In genomic region chr1:39275836-39276507, GRCh38 we compare ENCODE assay signal across 24 cellular contexts.
DNase-seq lines count a peak whose midpoint lies in the region; ATAC-seq, FAIRE-seq and TF ChIP-seq lines count a peak whose summit lies in the region.
"Had no signal": no experiment of that assay in that cellular context is flagged by ENCODE, and none has a peak within 500 bp of the region (broad histone marks: within the 10 kb centered on the region; RNA-seq: fewer than 3 reads in every experiment).

No MANE protein-coding gene starts in this region.

- H3K9ac ChIP-seq in mammary epithelial cell (ENCODE audit: insufficient read depth, low read length): no peak overlapping the region
- peak overlapping the region; percentile 51 for H3K9ac ChIP-seq in keratinocyte (ENCODE audit: control insufficient read depth, extremely low read depth, insufficient read depth, low read length)

- H3K27me3 ChIP-seq in Caco-2 (replicated peaks; ENCODE audit: control insufficient read depth, insufficient read depth, low read length): no peaks in the 10 kb centered on the region
- no peaks in the 10 kb centered on the region for H3K27me3 ChIP-seq in mammary epithelial cell (ENCODE audit: insufficient read depth, low read length)
- no peaks in the 10 kb centered on the region for H3K27me3 ChIP-seq in keratinocyte (ENCODE audit: control insufficient read depth, extremely low read depth, insufficient read depth, low read length)
- H3K27me3 ChIP-seq: ascending aorta, SJCRH30 had no signal

- BruUV-seq in Caco-2 (replicated peaks; lab: Mats Ljungman, UMichigan) (TSS peak; percentile 75), mammary epithelial cell (replicated peaks; lab: Mats Ljungman, UMichigan) (no TSS peak)

- peak overlapping the region; percentile 58 for H3K27ac Mint-ChIP-seq in Caco-2 (ENCODE audit: unreplicated experiment)
- H3K27ac Mint-ChIP-seq: nephron had no signal

- H3K27me3 Mint-ChIP-seq in Caco-2 (ENCODE audit: insufficient read depth, unreplicated experiment): no peaks in the 10 kb centered on the region

- intact Hi-C loops in Caco-2 (cut with micrococcal nuclease; ENCODE audit: unreplicated experiment) (no loop called here), mammary epithelial cell (cut with micrococcal nuclease) (loop anchor here (10.0 kb wide), 1 partner anchor 429 kb away; no protein-coding TSS in a partner anchor)

- dilution Hi-C loops in mammary epithelial cell (cut with HindIII; ENCODE audit: low sequenced_read_pairs): loop anchor here (5.0 kb wide), 1 partner anchor 51 kb away; no protein-coding TSS in a partner anchor
- dilution Hi-C loops in keratinocyte (cut with MboI; ENCODE audit: extremely low pct_ligation_motif_present, low sequenced_read_pairs): no loop called here

- H3K4me2 ChIP-seq in mammary epithelial cell (ENCODE audit: insufficient read depth, low read depth, low read length): peak overlapping the region; percentile 43
- H3K4me2 ChIP-seq in keratinocyte (ENCODE audit: control insufficient read depth, extremely low read depth, insufficient read depth, low read depth, low read length): peak overlapping the region; percentile 95

- CTCF ChIA-PET in Caco-2 (lab: Charles Lee): interaction anchor here (0.7 kb wide), 1 partner anchor 61 kb away, joined by 4 read pairs; no protein-coding TSS in a partner anchor
- CTCF ChIA-PET in mammary epithelial cell (lab: Charles Lee; ENCODE audit: low non-redundant PET): no interaction called here

- in situ Hi-C loops in mammary epithelial cell (cut with MboI; ENCODE audit: low sequenced_read_pairs in 2 of 2): no loop called here

- POLR2A ChIA-PET in Caco-2 (lab: Charles Lee): no interaction called here

- no peaks in the 10 kb centered on the region for H3K9me1 ChIP-seq in keratinocyte (ENCODE audit: control insufficient read depth, extremely low read depth, insufficient read depth, low read length)

- TF ChIP-seq CTCF in Caco-2 (IDR thresholded peaks at IDR 0.05; ENCODE audit: insufficient read depth in 1 of 2, low read depth in 1 of 2, low read length in 1 of 2, severe bottlenecking in 1 of 2, unreplicated experiment in 1 of 2): no peak
- TF ChIP-seq CTCF in mammary epithelial cell (conservative IDR thresholded peaks at IDR 0.05 in 1 of 2, IDR thresholded peaks at IDR 0.05 in 1 of 2; ENCODE audit: extremely low read depth in 1 of 2, insufficient read depth in 1 of 2, low read depth in 1 of 2, low read length in 2 of 2): no peak
- TF ChIP-seq CTCF in keratinocyte (optimal IDR thresholded peaks at IDR 0.05 in 1 of 3, IDR thresholded peaks at IDR 0.05 in 1 of 3, conservative IDR thresholded peaks at IDR 0.05 in 1 of 3; ENCODE audit: extremely low read depth in 1 of 3, insufficient read depth in 2 of 3, low read length in 3 of 3): no peak

- no peak overlapping the region for H3K4me3 ChIP-seq in Caco-2 (ENCODE audit: low read depth, low read length)
- H3K4me3 ChIP-seq in mammary epithelial cell (replicated peaks in 1 of 3; ENCODE audit: insufficient read depth in 1 of 3, low read depth in 2 of 3, low read length in 3 of 3): no peak overlapping the region
- peak overlapping the region in 2 of 3 experiments; percentile 44 to 48 for H3K4me3 ChIP-seq in keratinocyte (ENCODE audit: control insufficient read depth in 2 of 3, extremely low read depth in 1 of 3, insufficient read depth in 2 of 3, low read depth in 1 of 3, low read length in 3 of 3)
- H3K4me3 ChIP-seq: ascending aorta, coronary artery, lower lobe of right lung, psoas muscle, SJCRH30 had no signal

- no peaks in the 10 kb centered on the region for H3K36me3 ChIP-seq in Caco-2 (ENCODE audit: control insufficient read depth, insufficient read depth, low read length)
- no peaks in the 10 kb centered on the region for H3K36me3 ChIP-seq in mammary epithelial cell (ENCODE audit: insufficient read depth, low read length)
- peaks cover 1 to 4% of the 10 kb centered on the region in 2 experiments for H3K36me3 ChIP-seq in keratinocyte (ENCODE audit: control insufficient read depth in 2 of 2, extremely low read depth in 1 of 2, insufficient read depth in 2 of 2, low read length in 2 of 2)
- H3K36me3 ChIP-seq: ascending aorta, lower lobe of right lung, SJCRH30 had no signal

- H3K9me3 ChIP-seq in Caco-2 (no peaks in the 10 kb centered on the region), mammary epithelial cell (replicated peaks; ENCODE audit: insufficient read depth, low read length) (no peaks in the 10 kb centered on the region), keratinocyte (ENCODE audit: control insufficient read depth, low read depth, low read length) (no peaks in the 10 kb centered on the region)
- H3K9me3 ChIP-seq: ascending aorta, lower lobe of right lung, psoas muscle, SJCRH30 had no signal

- no peaks in the 10 kb centered on the region for H3K9me3 Mint-ChIP-seq in Caco-2 (ENCODE audit: unreplicated experiment)
- H3K9me3 Mint-ChIP-seq: nephron had no signal

- H3K4me1 ChIP-seq in Caco-2 (peaks cover 67% of the 10 kb centered on the region), mammary epithelial cell (ENCODE audit: insufficient read depth, low read length) (peaks cover 45% of the 10 kb centered on the region), keratinocyte (ENCODE audit: control insufficient read depth, extremely low read depth, insufficient read depth, low read length) (peaks cover 42% of the 10 kb centered on the region)

- FAIRE-seq in GM19239 (lab: Jason Lieb, UNC) (peak; percentile 51), keratinocyte (lab: Jason Lieb, UNC) (peak; percentile 78)

- H3K4me3 Mint-ChIP-seq in Caco-2 (ENCODE audit: unreplicated experiment): peak overlapping the region; percentile 5
- H3K4me3 Mint-ChIP-seq: nephron had no signal

- H3K27ac ChIP-seq in mammary epithelial cell (ENCODE audit: insufficient read depth, low read depth, low read length): peak overlapping the region; percentile 73
- H3K27ac ChIP-seq in keratinocyte (ENCODE audit: control insufficient read depth, insufficient read depth, low read length): peak overlapping the region; percentile 91
- H3K27ac ChIP-seq: ascending aorta, coronary artery, lower lobe of right lung, psoas muscle, SJCRH30 had no signal

- no peak overlapping the region for H2AFZ ChIP-seq in mammary epithelial cell (ENCODE audit: low read depth, low read length)
- H2AFZ ChIP-seq in keratinocyte (ENCODE audit: control insufficient read depth, low read length): no peak overlapping the region

- peaks cover 16% of the 10 kb centered on the region for H3K36me3 Mint-ChIP-seq in Caco-2 (ENCODE audit: insufficient read depth, unreplicated experiment)

- DNase-seq in Caco-2 (peak; percentile 33 to 51), GM19239 (ENCODE audit: insufficient read length, low spot score) (no peak), mammary epithelial cell (peak; percentile 82), keratinocyte (ENCODE audit: low read depth, low spot score) (no peak), retina (no peak), medulla oblongata (ENCODE audit: extremely low spot score) (no peak), SK-N-DZ (ENCODE audit: low spot score) (no peak)
- DNase-seq: activated CD4-positive, alpha-beta T cell treated with anti-CD3 and anti-CD28 coated beads for 1 hour; activated gamma-delta T cell treated with Interleukin-2 at 50 U/mL for 16 hours; AML-193; H7; Karpas-422; lower lobe of right lung; NCI-H1417 treated with DMSO at 0.1 percent for 48 hours; NCI-H2227 treated with DMSO at 0.1 percent for 48 hours; psoas muscle; SJCRH30; stimulated activated naive CD4-positive, alpha-beta T cell; T-helper 9 cell; trophoblast cell had no signal

- WGBS in mammary epithelial cell (ENCODE audit: low coverage, missing lambda C conversion rate): 54% methylated on average over 6 of the region's 6 CpGs

- H3K4me1 Mint-ChIP-seq in Caco-2 (ENCODE audit: low read depth, unreplicated experiment): peaks cover 45% of the 10 kb centered on the region

- no peaks in the 10 kb centered on the region for H4K20me1 ChIP-seq in mammary epithelial cell (ENCODE audit: insufficient read depth, low read length)
- H4K20me1 ChIP-seq in keratinocyte (ENCODE audit: control insufficient read depth, extremely low read depth, insufficient read depth, low read length): peaks cover 5% of the 10 kb centered on the region

- H3K79me2 ChIP-seq in mammary epithelial cell (ENCODE audit: insufficient read depth, low read length): peaks cover 80% of the 10 kb centered on the region
- H3K79me2 ChIP-seq in keratinocyte (ENCODE audit: control insufficient read depth, insufficient read depth, low read length): peaks cover 76% of the 10 kb centered on the region

- no peak for ATAC-seq in GM19324 (IDR thresholded peaks at IDR 0.05; ENCODE audit: low FRiP score, unreplicated experiment)

Comparison
In these comparisons a context has a peak if more than half of its experiments do, and no peak if none do; other contexts are left out.
1. DNase-seq: peak in Caco-2 (2 of 2) and mammary epithelial cell (single experiment); none in GM19239 (single experiment), keratinocyte (single experiment), retina (single experiment), medulla oblongata (single experiment) and SK-N-DZ (single experiment).
2. H3K4me3 ChIP-seq: peak in keratinocyte (2 of 3); none in Caco-2 (single experiment) and mammary epithelial cell (0 of 3).